Comparison of ENCODE assay signal across 9 cellular contexts in genomic region chr7:5689118-5689517, GRCh38.
DNase-seq lines count a peak whose midpoint lies in the region; ATAC-seq lines count a peak whose summit lies in the region.
"Had no signal": no experiment of that assay in that cellular context is flagged by ENCODE, and none has a peak within 500 bp of the region (broad histone marks: within the 10 kb centered on the region; RNA-seq: fewer than 3 reads in every experiment).

No MANE protein-coding gene starts in this region.

- peaks cover 87% of the 10 kb centered on the region for H3K36me3 Mint-ChIP-seq in activated T-helper 17 cell treated with anti-CD3 and anti-CD28 coated beads, Interleukin-2, amount 50 U/mL, for 72 hours (ENCODE audit: low read depth)

- H3K4me3 Mint-ChIP-seq in activated T-helper 17 cell treated with anti-CD3 and anti-CD28 coated beads, Interleukin-2, amount 50 U/mL, for 72 hours, result peak overlapping the region; percentile 85

- ATAC-seq in activated T-helper 17 cell treated with anti-CD3 and anti-CD28 coated beads, Interleukin-2, amount 50 U/mL, for 72 hours (replicated peaks), result peak; percentile 69
- peak; percentile 71 for ATAC-seq in stimulated activated naive CD8-positive, alpha-beta T cell treated with anti-CD3 and anti-CD28 coated beads, Interleukin-15, Interleukin-2, amounts not matched to agents 100 U/mL and 50 U/mL, for 24 hours
- no peak for ATAC-seq in GM18502 (IDR thresholded peaks at IDR 0.05; ENCODE audit: poor library complexity, unreplicated experiment)
- no peak for ATAC-seq in GM21515 (IDR thresholded peaks at IDR 0.05; ENCODE audit: unreplicated experiment)

- DNase-seq in NOMO-1 (lab: John Stamatoyannopoulos, UW; ENCODE audit: unreplicated experiment in 2 of 2), result peak; percentile 41 to 77
- DNase-seq in iris pigment epithelial cell (ENCODE audit: low read depth), result peak; percentile 67
- DNase-seq in stimulated activated naive CD8-positive, alpha-beta T cell treated with anti-CD3 and anti-CD28 coated beads, Interleukin-15, Interleukin-2, amounts not matched to agents 100 U/mL and 50 U/mL, for 24 hours, result peak; percentile 58
- no peak for DNase-seq in posterior cingulate gyrus
- DNase-seq in RKO (ENCODE audit: low spot score), result no peak
- DNase-seq: NCI-H187 had no signal

- peaks cover 59% of the 10 kb centered on the region for H3K4me1 Mint-ChIP-seq in activated T-helper 17 cell treated with anti-CD3 and anti-CD28 coated beads, Interleukin-2, amount 50 U/mL, for 72 hours

- intact Hi-C loops in posterior cingulate gyrus (cut with DNase I), result no loop called here

- H3K27ac Mint-ChIP-seq in activated T-helper 17 cell treated with anti-CD3 and anti-CD28 coated beads, Interleukin-2, amount 50 U/mL, for 72 hours, result peak overlapping the region; percentile 86

- H3K9me3 Mint-ChIP-seq in activated T-helper 17 cell treated with anti-CD3 and anti-CD28 coated beads, Interleukin-2, amount 50 U/mL, for 72 hours, result no peaks in the 10 kb centered on the region

- H3K27me3 Mint-ChIP-seq in activated T-helper 17 cell treated with anti-CD3 and anti-CD28 coated beads, Interleukin-2, amount 50 U/mL, for 72 hours, result no peaks in the 10 kb centered on the region

Comparison
In these comparisons a context has a peak if more than half of its experiments do, and no peak if none do; other contexts are left out.
1. DNase-seq: peak in NOMO-1 (2 of 2), iris pigment epithelial cell (single experiment) and stimulated activated naive CD8-positive, alpha-beta T cell treated with anti-CD3 and anti-CD28 coated beads, Interleukin-15, Interleukin-2, amounts not matched to agents 100 U/mL and 50 U/mL, for 24 hours (single experiment); none in posterior cingulate gyrus (0 of 10) and RKO (single experiment).
2. ATAC-seq: peak in activated T-helper 17 cell treated with anti-CD3 and anti-CD28 coated beads, Interleukin-2, amount 50 U/mL, for 72 hours (single experiment) and stimulated activated naive CD8-positive, alpha-beta T cell treated with anti-CD3 and anti-CD28 coated beads, Interleukin-15, Interleukin-2, amounts not matched to agents 100 U/mL and 50 U/mL, for 24 hours (single experiment); none in GM18502 (single experiment) and GM21515 (single experiment).